ENCODE assay signal across 18 cellular contexts in the genomic region with DNA sequence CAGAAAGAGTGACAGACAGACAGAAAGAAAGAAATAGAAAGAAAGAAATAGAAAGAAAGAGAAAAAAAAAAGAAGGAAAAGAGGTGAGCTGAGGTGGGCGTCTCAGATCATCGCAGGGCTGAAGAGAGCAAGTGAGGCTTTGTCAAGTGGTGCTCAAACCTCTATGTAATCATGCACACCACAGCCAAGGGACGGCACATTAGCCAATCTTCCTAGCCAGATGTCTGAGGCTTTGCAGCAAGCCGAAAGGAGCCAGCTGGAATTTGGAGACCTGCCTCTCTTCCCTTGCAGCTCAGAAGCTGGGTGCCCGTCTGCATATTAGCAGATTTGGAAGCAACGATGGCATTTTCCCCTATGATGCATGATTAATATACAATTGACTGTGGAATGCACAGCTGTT. TPM values are rescaled to one million over a fixed set of nuclear protein-coding genes. Genes with fewer than 3 reads are reported as not detected.
A peak's percentile ranks its signal among the peaks of the same experiment; 100 is the strongest.
DNase-seq lines count a peak whose midpoint lies in the region; ATAC-seq and TF ChIP-seq lines count a peak whose summit lies in the region.
"Had no signal": no experiment of that assay in that cellular context is flagged by ENCODE, and none has a peak within 500 bp of the region (broad histone marks: within the 10 kb centered on the region; RNA-seq: fewer than 3 reads in every experiment).

No MANE protein-coding gene starts in this region.

- H3K4me1 Mint-ChIP-seq in Calu3 (ENCODE audit: low read depth, unreplicated experiment) (peaks cover 9% of the 10 kb centered on the region), GM23338 (peaks cover 26% of the 10 kb centered on the region)
- H3K4me1 Mint-ChIP-seq: CD8-positive, alpha-beta memory T cell; nephron had no signal

- no TSS peak for BruUV-seq in Calu3 (replicated peaks; lab: Mats Ljungman, UMichigan)

- peaks cover 4% of the 10 kb centered on the region; the same call in 1 of the 2 replicates for H3K9me2 ChIP-seq in GM23338 (ENCODE audit: insufficient read depth)

- H2AFZ ChIP-seq in GM23338 (no peak overlapping the region), osteoblast (ENCODE audit: low read length) (no peak overlapping the region)

- H3K4me3 ChIP-seq in GM23338 = peak overlapping the region; percentile 23; the same call in 1 of the 2 replicates
- H3K4me3 ChIP-seq in body of pancreas = no peak overlapping the region
- H3K4me3 ChIP-seq in osteoblast (ENCODE audit: insufficient read depth, low read length) = no peak overlapping the region
- no peak overlapping the region for H3K4me3 ChIP-seq in ascending aorta
- H3K4me3 ChIP-seq: thyroid gland had no signal

- TF ChIP-seq CTCF in Calu3 (IDR thresholded peaks at IDR 0.05; ENCODE audit: unreplicated experiment) (no peak), GM23338 (conservative IDR thresholded peaks at IDR 0.05; ENCODE audit: low read depth in 2 of 2) (no peak), body of pancreas (IDR thresholded peaks at IDR 0.05) (no peak), osteoblast (IDR thresholded peaks at IDR 0.05; ENCODE audit: extremely low read depth, low read depth, low read length) (no peak), ascending aorta (IDR thresholded peaks at IDR 0.05) (no peak)

- no peaks in the 10 kb centered on the region for H3K36me3 ChIP-seq in GM23338 (ENCODE audit: insufficient read depth)
- no peaks in the 10 kb centered on the region for H3K36me3 ChIP-seq in body of pancreas (replicated peaks in 1 of 2; ENCODE audit: insufficient read depth in 1 of 2, low read depth in 2 of 2)
- H3K36me3 ChIP-seq in osteoblast (ENCODE audit: insufficient read depth, low read length) = no peaks in the 10 kb centered on the region
- no peaks in the 10 kb centered on the region for H3K36me3 ChIP-seq in ascending aorta
- H3K36me3 ChIP-seq: thyroid gland had no signal

- intact Hi-C loops in Calu3 (cut with micrococcal nuclease; ENCODE audit: unreplicated experiment) (no loop called here), body of pancreas (cut with DNase I) (no loop called here), ascending aorta (cut with DNase I) (no loop called here)

- no peaks in the 10 kb centered on the region for H3K9me3 ChIP-seq in body of pancreas
- H3K9me3 ChIP-seq in osteoblast (ENCODE audit: low read depth, low read length) = no peaks in the 10 kb centered on the region
- H3K9me3 ChIP-seq in ascending aorta = no peaks in the 10 kb centered on the region
- H3K9me3 ChIP-seq: thyroid gland had no signal

- peaks cover 25% of the 10 kb centered on the region for H3K4me1 ChIP-seq in GM23338 (ENCODE audit: insufficient read depth)
- peaks cover 19% of the 10 kb centered on the region for H3K4me1 ChIP-seq in body of pancreas
- H3K4me1 ChIP-seq in osteoblast (ENCODE audit: insufficient read depth, low read length) = peaks cover 6% of the 10 kb centered on the region
- no peaks in the 10 kb centered on the region for H3K4me1 ChIP-seq in ascending aorta
- H3K4me1 ChIP-seq: thyroid gland had no signal

- CTCF ChIA-PET in Calu3 (lab: Charles Lee) = interaction anchor here (0.6 to 1.4 kb wide), 5 partner anchors 8 to 1111 kb away, joined by 3 to 7 read pairs (median 4); no protein-coding TSS in a partner anchor

- H3K27me3 ChIP-seq in GM23338 (ENCODE audit: insufficient read depth) = no peaks in the 10 kb centered on the region
- H3K27me3 ChIP-seq in body of pancreas = no peaks in the 10 kb centered on the region
- H3K27me3 ChIP-seq in osteoblast (ENCODE audit: insufficient read depth, low read length) = no peaks in the 10 kb centered on the region
- H3K27me3 ChIP-seq in ascending aorta = no peaks in the 10 kb centered on the region
- H3K27me3 ChIP-seq: thyroid gland had no signal

- H3K9me3 Mint-ChIP-seq in Calu3 (ENCODE audit: low read depth, unreplicated experiment) (no peaks in the 10 kb centered on the region), GM23338 (peaks cover 12% of the 10 kb centered on the region; the same call in 2 of the 3 replicates)
- H3K9me3 Mint-ChIP-seq: activated naive CD4-positive, alpha-beta T cell treated with anti-CD3 and anti-CD28 coated beads, Interleukin-2, amount 50 U/mL, for 72 hours had no signal

- no peak for ATAC-seq in GM23338
- no peak for ATAC-seq in body of pancreas
- no peak for ATAC-seq in GM21723 (IDR thresholded peaks at IDR 0.05; ENCODE audit: unreplicated experiment)
- ATAC-seq: activated naive CD4-positive, alpha-beta T cell treated with anti-CD3 and anti-CD28 coated beads, Interleukin-2, amount 50 U/mL, for 72 hours; SK-N-SH treated with all-trans-retinoic acid at 6 μM for 48 hours had no signal

- H3K4me3 Mint-ChIP-seq in Calu3 (ENCODE audit: low read depth, unreplicated experiment) = peak overlapping the region; percentile 22
- no peak overlapping the region for H3K4me3 Mint-ChIP-seq in GM23338
- H3K4me3 Mint-ChIP-seq: CD8-positive, alpha-beta memory T cell; nephron had no signal

- H3F3A ChIP-seq in GM23338 (replicated peaks; ENCODE audit: low read depth) = no peaks in the 10 kb centered on the region

- DNase-seq in Calu3 (no peak), GM23338 (ENCODE audit: low spot score) (no peak), body of pancreas (no peak), osteoblast (ENCODE audit: insufficient read length, low spot score, missing footprints) (no peak), ascending aorta (ENCODE audit: low spot score in 2 of 2) (no peak)
- no peak for DNase-seq in activated naive CD4-positive, alpha-beta T cell (lab: John Stamatoyannopoulos, UW)
- DNase-seq: activated CD4-positive, CD25-positive, alpha-beta regulatory T cell treated with anti-CD3 and anti-CD28 coated beads, Interleukin-2, amount 50 U/mL, for 72 hours; CD8-positive, alpha-beta memory T cell; left colon; midbrain; NCI-H1694 treated with DMSO at 0.1 percent for 48 hours; stimulated activated naive CD4-positive, alpha-beta T cell treated with Interleukin-2 at 50 U/mL for 16 hours; T1000; thyroid gland had no signal

- H3K36me3 Mint-ChIP-seq in Calu3 (ENCODE audit: insufficient read depth, unreplicated experiment) = no peaks in the 10 kb centered on the region
- no peaks in the 10 kb centered on the region; the same call in 2 of the 3 replicates for H3K36me3 Mint-ChIP-seq in GM23338 (ENCODE audit: low read depth)
- H3K36me3 Mint-ChIP-seq: activated naive CD4-positive, alpha-beta T cell treated with anti-CD3 and anti-CD28 coated beads, Interleukin-2, amount 50 U/mL, for 72 hours; CD8-positive, alpha-beta memory T cell had no signal

- no peaks in the 10 kb centered on the region for H4K20me1 ChIP-seq in GM23338 (replicated peaks; ENCODE audit: insufficient read depth)
- H4K20me1 ChIP-seq in osteoblast (ENCODE audit: insufficient read depth, low read length) = no peaks in the 10 kb centered on the region

- TF ChIP-seq POLR2A in body of pancreas (IDR thresholded peaks at IDR 0.05) = no peak

- no peak overlapping the region; the same call in 1 of the 2 replicates for H3K4me2 ChIP-seq in GM23338
- peak overlapping the region; percentile 59 for H3K4me2 ChIP-seq in osteoblast (ENCODE audit: insufficient read depth, low read length)

- H3K79me2 ChIP-seq in GM23338 (replicated peaks; ENCODE audit: insufficient read depth) (no peaks in the 10 kb centered on the region), osteoblast (ENCODE audit: insufficient read depth, low read length) (no peaks in the 10 kb centered on the region)

- 83 to 87% methylated on average over 6 of the region's 6 CpGs for WGBS in body of pancreas, 2 donors

- H3K27me3 Mint-ChIP-seq in Calu3 (ENCODE audit: unreplicated experiment) (no peaks in the 10 kb centered on the region), GM23338 (ENCODE audit: insufficient read depth, low read depth, poor library complexity) (peaks cover 5% of the 10 kb centered on the region)

- peak overlapping the region; percentile 76 for H3K27ac Mint-ChIP-seq in Calu3 (ENCODE audit: unreplicated experiment)
- no peak overlapping the region for H3K27ac Mint-ChIP-seq in GM23338
- H3K27ac Mint-ChIP-seq: activated naive CD4-positive, alpha-beta T cell treated with anti-CD3 and anti-CD28 coated beads, Interleukin-2, amount 50 U/mL, for 72 hours; CD8-positive, alpha-beta memory T cell; nephron had no signal

- H3K27ac ChIP-seq in GM23338 (ENCODE audit: low read depth) = no peak overlapping the region
- H3K27ac ChIP-seq in body of pancreas = peak overlapping the region in 3 of 4 donors; percentile 3 to 76 (median 61)
- no peak overlapping the region for H3K27ac ChIP-seq in osteoblast (ENCODE audit: low read depth, low read length)
- H3K27ac ChIP-seq in ascending aorta = no peak overlapping the region
- H3K27ac ChIP-seq: thyroid gland had no signal

TF ChIP-seq in GM23338, 12 proteins besides CTCF, POLR2A, EP300 and RAD21 (continues in another document):
- TF ChIP-seq STAT1 (IDR thresholded peaks at IDR 0.05; ENCODE audit: unreplicated experiment) (no peak), ZNF114 (CRISPR knock-in tag; IDR thresholded peaks at IDR 0.05) (no peak)
- TF ChIP-seq, protein P1, sequence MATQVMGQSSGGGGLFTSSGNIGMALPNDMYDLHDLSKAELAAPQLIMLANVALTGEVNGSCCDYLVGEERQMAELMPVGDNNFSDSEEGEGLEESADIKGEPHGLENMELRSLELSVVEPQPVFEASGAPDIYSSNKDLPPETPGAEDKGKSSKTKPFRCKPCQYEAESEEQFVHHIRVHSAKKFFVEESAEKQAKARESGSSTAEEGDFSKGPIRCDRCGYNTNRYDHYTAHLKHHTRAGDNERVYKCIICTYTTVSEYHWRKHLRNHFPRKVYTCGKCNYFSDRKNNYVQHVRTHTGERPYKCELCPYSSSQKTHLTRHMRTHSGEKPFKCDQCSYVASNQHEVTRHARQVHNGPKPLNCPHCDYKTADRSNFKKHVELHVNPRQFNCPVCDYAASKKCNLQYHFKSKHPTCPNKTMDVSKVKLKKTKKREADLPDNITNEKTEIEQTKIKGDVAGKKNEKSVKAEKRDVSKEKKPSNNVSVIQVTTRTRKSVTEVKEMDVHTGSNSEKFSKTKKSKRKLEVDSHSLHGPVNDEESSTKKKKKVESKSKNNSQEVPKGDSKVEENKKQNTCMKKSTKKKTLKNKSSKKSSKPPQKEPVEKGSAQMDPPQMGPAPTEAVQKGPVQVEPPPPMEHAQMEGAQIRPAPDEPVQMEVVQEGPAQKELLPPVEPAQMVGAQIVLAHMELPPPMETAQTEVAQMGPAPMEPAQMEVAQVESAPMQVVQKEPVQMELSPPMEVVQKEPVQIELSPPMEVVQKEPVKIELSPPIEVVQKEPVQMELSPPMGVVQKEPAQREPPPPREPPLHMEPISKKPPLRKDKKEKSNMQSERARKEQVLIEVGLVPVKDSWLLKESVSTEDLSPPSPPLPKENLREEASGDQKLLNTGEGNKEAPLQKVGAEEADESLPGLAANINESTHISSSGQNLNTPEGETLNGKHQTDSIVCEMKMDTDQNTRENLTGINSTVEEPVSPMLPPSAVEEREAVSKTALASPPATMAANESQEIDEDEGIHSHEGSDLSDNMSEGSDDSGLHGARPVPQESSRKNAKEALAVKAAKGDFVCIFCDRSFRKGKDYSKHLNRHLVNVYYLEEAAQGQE (IDR thresholded peaks at IDR 0.05; ENCODE audit: unreplicated experiment) = no peak

RNA-seq across cellular contexts. Expression of a gene that starts 52.5 kb away (rescaled TPM):
- 5.4 and 6.7 TPM in 2 replicates for total RNA-seq in Calu3 (2022)
- 1.8 and 2.5 TPM in 2 replicates for total RNA-seq in GM23338 (2014; rRNA removed; shearing (Covaris generic))
- polyA plus RNA-seq in GM23338 (2016; fragmentation: Nextera tagmentation; extraction: Ambion mirVana) = 0.60 and 0.61 TPM in 2 replicates
- total RNA-seq in body of pancreas = 100 to 1,000 TPM in 1 of 2 donors, 10 to 100 TPM in 1; 25.4 to 115 TPM
- total RNA-seq in osteoblast = 0.29 and 0.72 TPM in 2 replicates
- total RNA-seq in ascending aorta = 23.5 TPM
- total RNA-seq: activated naive CD4-positive, alpha-beta T cell treated with anti-CD3 and anti-CD28 coated beads, Interleukin-2, amount 50 U/mL, for 72 hours; CD8-positive, alpha-beta memory T cell had no signal
- polyA plus RNA-seq: CD8-positive, alpha-beta memory T cell had no signal

Comparison
In these comparisons a context has a peak if more than half of its experiments do, and no peak if none do; other contexts are left out.
1. H3K27ac ChIP-seq: peak in body of pancreas (3 of 4); none in GM23338 (single experiment), osteoblast (single experiment) and ascending aorta (0 of 2).